ENCODE assay signal across 33 cellular contexts in the genomic region with DNA sequence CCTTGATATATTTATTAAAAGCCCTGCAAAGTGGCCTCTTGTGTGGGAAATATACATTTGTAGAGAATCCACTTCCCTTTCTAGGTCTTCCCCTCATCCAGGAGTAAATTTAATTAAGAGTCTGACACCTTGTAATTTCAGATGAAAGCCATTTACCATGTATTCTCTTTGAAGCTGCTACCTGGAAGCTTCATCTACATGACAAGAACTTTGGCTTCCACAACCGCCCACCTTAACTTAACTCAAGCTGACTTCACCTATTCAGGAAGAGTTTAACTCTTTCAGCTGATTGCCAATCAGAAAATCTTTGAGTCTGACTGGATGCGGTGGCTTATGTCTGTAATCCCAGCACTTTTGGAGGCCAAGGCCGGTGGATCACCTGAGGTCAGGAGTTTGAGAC.
"Had no signal": no experiment of that assay in that cellular context is flagged by ENCODE, and none has a peak within 500 bp of the region (broad histone marks: within the 10 kb centered on the region; RNA-seq: fewer than 3 reads in every experiment).

No MANE protein-coding gene starts in this region.

- H3K4me3 Mint-ChIP-seq: activated CD4-positive, alpha-beta memory T cell treated with anti-CD3 and anti-CD28 coated beads, Interleukin-2, amount 10 ng/mL, durations not matched to agents 7 days and 5 days; activated CD8-positive, alpha-beta memory T cell treated with anti-CD3 and anti-CD28 coated beads, Interleukin-2, amount 10 ng/mL, durations not matched to agents 7 days and 5 days; activated naive CD4-positive, alpha-beta T cell treated with anti-CD3 and anti-CD28 coated beads, Interleukin-2, amount 10 ng/mL, durations not matched to agents 7 days and 5 days; activated naive CD8-positive, alpha-beta T cell; activated naive CD8-positive, alpha-beta T cell treated with anti-CD3 and anti-CD28 coated beads, Interleukin-2, amount 50 U/mL, for 24 hours; brain; T-helper 1 cell treated with Interleukin-12 subunit alpha and Interleukin-12 subunit beta and Interleukin-4 antibody, amounts not matched to agents 30 μg/mL and 1 μg/mL, for 36 hours; T-helper 2 cell treated with Interferon-gamma antibody and Interleukin-4, amounts not matched to agents 5 μg/mL and 100 μg/mL, for 36 hours had no signal

- H3K36me3 Mint-ChIP-seq: activated CD8-positive, alpha-beta memory T cell treated with anti-CD3 and anti-CD28 coated beads, Interleukin-2, amount 10 ng/mL, durations not matched to agents 7 days and 5 days; activated naive CD4-positive, alpha-beta T cell treated with anti-CD3 and anti-CD28 coated beads, Interleukin-2, amount 10 ng/mL, durations not matched to agents 7 days and 5 days; activated naive CD8-positive, alpha-beta T cell; brain had no signal

- H3K27ac ChIP-seq: PC-9, RWPE1 had no signal

- H3K27ac Mint-ChIP-seq: activated CD4-positive, alpha-beta memory T cell treated with anti-CD3 and anti-CD28 coated beads, Interleukin-2, amount 10 ng/mL, durations not matched to agents 7 days and 5 days; activated CD8-positive, alpha-beta memory T cell treated with anti-CD3 and anti-CD28 coated beads, Interleukin-2, amount 10 ng/mL, durations not matched to agents 7 days and 5 days; activated naive CD4-positive, alpha-beta T cell treated with anti-CD3 and anti-CD28 coated beads, Interleukin-2, amount 10 ng/mL, durations not matched to agents 7 days and 5 days; activated naive CD8-positive, alpha-beta T cell; activated naive CD8-positive, alpha-beta T cell treated with anti-CD3 and anti-CD28 coated beads, Interleukin-2, amount 50 U/mL, for 24 hours; brain; T-helper 1 cell treated with Interleukin-12 subunit alpha and Interleukin-12 subunit beta and Interleukin-4 antibody, amounts not matched to agents 30 μg/mL and 1 μg/mL, for 36 hours; T-helper 2 cell treated with Interferon-gamma antibody and Interleukin-4, amounts not matched to agents 5 μg/mL and 100 μg/mL, for 36 hours had no signal

- H3K9me3 Mint-ChIP-seq: activated naive CD8-positive, alpha-beta T cell treated with anti-CD3 and anti-CD28 coated beads, Interleukin-2, amount 50 U/mL, for 24 hours had no signal

- FAIRE-seq: bronchial epithelial cell, RCC 7860, TTC549 had no signal

- H2AFZ ChIP-seq: PC-9 had no signal

- H3K4me2 ChIP-seq: PC-9 had no signal

- H3K4me1 Mint-ChIP-seq: activated CD4-positive, alpha-beta memory T cell treated with anti-CD3 and anti-CD28 coated beads, Interleukin-2, amount 10 ng/mL, durations not matched to agents 7 days and 5 days; activated CD8-positive, alpha-beta memory T cell treated with anti-CD3 and anti-CD28 coated beads, Interleukin-2, amount 10 ng/mL, durations not matched to agents 7 days and 5 days; activated naive CD4-positive, alpha-beta T cell treated with anti-CD3 and anti-CD28 coated beads, Interleukin-2, amount 10 ng/mL, durations not matched to agents 7 days and 5 days; activated naive CD8-positive, alpha-beta T cell treated with anti-CD3 and anti-CD28 coated beads, Interleukin-2, amount 50 U/mL, for 24 hours; brain had no signal

- H3K27me3 Mint-ChIP-seq: activated CD4-positive, alpha-beta memory T cell treated with anti-CD3 and anti-CD28 coated beads, Interleukin-2, amount 10 ng/mL, durations not matched to agents 7 days and 5 days; activated CD8-positive, alpha-beta memory T cell treated with anti-CD3 and anti-CD28 coated beads, Interleukin-2, amount 10 ng/mL, durations not matched to agents 7 days and 5 days; activated naive CD4-positive, alpha-beta T cell treated with anti-CD3 and anti-CD28 coated beads, Interleukin-2, amount 10 ng/mL, durations not matched to agents 7 days and 5 days; activated naive CD8-positive, alpha-beta T cell; activated naive CD8-positive, alpha-beta T cell treated with anti-CD3 and anti-CD28 coated beads, Interleukin-2, amount 50 U/mL, for 24 hours had no signal

- DNase-seq: activated CD4-positive, alpha-beta memory T cell treated with anti-CD3 and anti-CD28 coated beads, Interleukin-2, amount 10 ng/mL, durations not matched to agents 7 days and 5 days; activated CD4-positive, alpha-beta T cell treated with anti-CD3 and anti-CD28 coated beads for 4 hours; activated CD4-positive, alpha-beta T cell treated with anti-CD3 and anti-CD28 coated beads, Interleukin-2, amount 50 U/mL, for 1 hour; activated CD4-positive, CD25-positive, alpha-beta regulatory T cell treated with anti-CD3 and anti-CD28 coated beads, Interleukin-2, amount 50 U/mL, for 72 hours; activated CD8-positive, alpha-beta memory T cell treated with anti-CD3 and anti-CD28 coated beads for 24 hours; activated CD8-positive, alpha-beta memory T cell treated with anti-CD3 and anti-CD28 coated beads, Interleukin-2, amount 10 ng/mL, durations not matched to agents 7 days and 5 days; activated CD8-positive, alpha-beta memory T cell treated with anti-CD3 and anti-CD28 coated beads, Interleukin-2, amount 50 U/mL, for 48 hours; activated effector memory CD4-positive, alpha-beta T cell treated with Interleukin-2 at 50 U/mL for 16 hours; activated naive CD4-positive, alpha-beta T cell treated with anti-CD3 and anti-CD28 coated beads, Interleukin-2, amount 10 ng/mL, durations not matched to agents 7 days and 5 days; activated naive CD8-positive, alpha-beta T cell treated with anti-CD3 and anti-CD28 coated beads, Interleukin-2, amount 50 U/mL, for 24 hours; activated T-cell treated with anti-CD3 and anti-CD28 coated beads, Interleukin-2, amount 50 U/mL, for 48 hours; anterior cingulate cortex; caudate nucleus; cerebellar nuclear complex; MM.1S; MV-4-11; NCI-H1092; NCI-H1436 treated with DMSO at 0.1 percent for 48 hours; NCI-H1694 treated with DMSO at 0.1 percent for 48 hours; NCI-H2029; NCI-H510A; NCI-H526; NCI-H748 treated with DMSO at 0.1 percent for 48 hours; NK-92 treated with Interleukin-12 subunit alpha and Interleukin-12 subunit beta, amount 100 ng/mL, for 24 hours; PC-9 had no signal

- H3K4me3 ChIP-seq: PC-9 had no signal
